Comparison of ENCODE assay signal across 11 cellular contexts in genomic region chr2:130203150-130203549, GRCh38. TPM values are rescaled to one million over a fixed set of nuclear protein-coding genes. Genes with fewer than 3 reads are reported as not detected.
"Had no signal": no experiment of that assay in that cellular context is flagged by ENCODE, and none has a peak within 500 bp of the region (broad histone marks: within the 10 kb centered on the region; RNA-seq: fewer than 3 reads in every experiment).

No MANE protein-coding gene starts in this region.

RNA-seq across cellular contexts. Expression of gene TUBA3E, which starts 4.9 kb away (rescaled TPM):
- total RNA-seq: activated B cell treated with CpG ODN at 0.5 μM for 24 hours; activated CD8-positive, alpha-beta T cell treated with anti-CD3 and anti-CD28 coated beads for 36 hours; activated T-cell treated with anti-CD3 and anti-CD28 coated beads, Interleukin-2, amount 50 U/mL, for 4 hours; activated T-helper 17 cell treated with anti-CD3 and anti-CD28 coated beads, Interleukin-2, amount 50 U/mL, for 72 hours; astrocyte; bronchial epithelial cell; cerebellum; endodermal cell; esophagus squamous epithelium; frontal cortex; T-helper 1 cell treated with Interleukin-12 subunit alpha and Interleukin-12 subunit beta and Interleukin-4 antibody, amounts not matched to agents 30 ng/mL and 1 ng/mL, for 36 hours had no signal
